Comparison of ENCODE assay signal across 8 cellular contexts in the genomic region with DNA sequence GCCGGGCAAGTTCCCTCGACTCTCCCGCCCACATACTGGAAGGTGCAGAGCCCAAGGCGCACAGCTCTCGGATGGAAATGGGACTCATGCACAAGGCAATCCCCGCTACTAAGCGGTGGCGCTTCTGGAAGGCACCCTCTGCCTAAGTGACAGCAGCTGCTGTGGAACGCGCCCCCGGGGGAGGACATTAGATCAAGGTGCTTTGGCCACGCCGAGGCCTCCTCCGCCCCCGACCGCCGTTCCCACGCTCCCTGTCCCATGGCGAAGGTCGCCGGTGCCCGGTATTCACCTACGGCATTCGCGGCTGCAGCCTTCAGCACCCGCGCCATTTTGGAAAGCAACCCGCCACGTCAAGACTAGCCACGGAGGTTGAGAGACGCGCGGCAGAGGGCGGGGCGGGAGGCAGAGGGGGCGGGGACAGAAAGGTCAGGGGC. TPM values are rescaled to one million over a fixed set of nuclear protein-coding genes. Genes with fewer than 3 reads are reported as not detected.
DNase-seq lines count a peak whose midpoint lies in the region; ATAC-seq and TF ChIP-seq lines count a peak whose summit lies in the region.

Gene MCEE (minus strand): TSS at position 339 of the 434 bp plus-strand sequence. CDS start 10 bp downstream, at position 329.

- H3K4me3 Mint-ChIP-seq in CD4-positive, CD25-positive, alpha-beta regulatory T cell = no peak within 1 kb of the TSS
- no peak within 1 kb of the TSS for H3K4me3 Mint-ChIP-seq in activated CD4-positive, alpha-beta memory T cell treated with anti-CD3 and anti-CD28 coated beads, Interleukin-2, amount 10 ng/mL, durations not matched to agents 7 days and 5 days
- H3K4me3 Mint-ChIP-seq in mesothelial cell of epicardium = no peak within 1 kb of the TSS

- no peaks in the 10 kb centered on the region for H3K9me3 Mint-ChIP-seq in CD4-positive, CD25-positive, alpha-beta regulatory T cell
- H3K9me3 Mint-ChIP-seq in activated CD4-positive, alpha-beta memory T cell treated with anti-CD3 and anti-CD28 coated beads, Interleukin-2, amount 10 ng/mL, durations not matched to agents 7 days and 5 days = no peaks in the 10 kb centered on the region
- H3K9me3 Mint-ChIP-seq in mesothelial cell of epicardium = no peaks in the 10 kb centered on the region

- peak within 1 kb of the TSS; percentile 94 for H3K4me3 ChIP-seq in CD4-positive, CD25-positive, alpha-beta regulatory T cell (ENCODE audit: low read depth, low read length)

- no peaks in the 10 kb centered on the region for H3K9me3 ChIP-seq in CD4-positive, CD25-positive, alpha-beta regulatory T cell (ENCODE audit: control insufficient read depth in 2 of 2, low read length in 2 of 2)

- POLR2A ChIA-PET in activated CD4-positive, alpha-beta memory T cell treated with anti-CD3 and anti-CD28 coated beads, Interleukin-2, amount 10 ng/mL, durations not matched to agents 7 days and 5 days (lab: Charles Lee) = interaction anchor here (0.7 to 3.5 kb wide), 10 partner anchors 9 to 202 kb away, joined by 3 to 75 read pairs (median 4); partner anchors contain the start of genes NAGK and ZNF638

- H3K27ac ChIP-seq in CD4-positive, CD25-positive, alpha-beta regulatory T cell (ENCODE audit: insufficient read depth, low read length, poor library complexity, severe bottlenecking) = peak within 1 kb of the TSS; percentile 88

- DNase-seq in CD4-positive, CD25-positive, alpha-beta regulatory T cell = peak in 2 of 3 donors; percentile 83 to 90
- peak; percentile 78 for DNase-seq in NCI-H774 (lab: John Stamatoyannopoulos, UW)
- DNase-seq in activated CD4-positive, alpha-beta memory T cell treated with anti-CD3 and anti-CD28 coated beads, Interleukin-2, amount 10 ng/mL, durations not matched to agents 7 days and 5 days = peak; percentile 90
- DNase-seq in effector CD8-positive, alpha-beta T cell (lab: John Stamatoyannopoulos, UW) = peak; percentile 80
- DNase-seq in mesothelial cell of epicardium (ENCODE audit: low spot score in 2 of 2, unreplicated experiment in 2 of 2) = peak; percentile 69 to 86
- peak; percentile 78 to 80 for DNase-seq in stimulated activated CD8-positive, alpha-beta memory T cell treated with anti-CD3 and anti-CD28 coated beads, Interleukin-2, amount 100 ng/mL, for 1 hour (ENCODE audit: low read depth in 2 of 2)

- H3K27ac Mint-ChIP-seq in CD4-positive, CD25-positive, alpha-beta regulatory T cell = peak within 1 kb of the TSS in 1 of 3 donors; percentile 99
- no peak within 1 kb of the TSS for H3K27ac Mint-ChIP-seq in activated CD4-positive, alpha-beta memory T cell treated with anti-CD3 and anti-CD28 coated beads, Interleukin-2, amount 10 ng/mL, durations not matched to agents 7 days and 5 days
- no peak within 1 kb of the TSS for H3K27ac Mint-ChIP-seq in mesothelial cell of epicardium

- no peaks in the 10 kb centered on the region for H3K27me3 Mint-ChIP-seq in CD4-positive, CD25-positive, alpha-beta regulatory T cell
- no peaks in the 10 kb centered on the region for H3K27me3 Mint-ChIP-seq in activated CD4-positive, alpha-beta memory T cell treated with anti-CD3 and anti-CD28 coated beads, Interleukin-2, amount 10 ng/mL, durations not matched to agents 7 days and 5 days
- H3K27me3 Mint-ChIP-seq in mesothelial cell of epicardium (ENCODE audit: low read depth) = no peaks in the 10 kb centered on the region

- H3K27me3 ChIP-seq in CD4-positive, CD25-positive, alpha-beta regulatory T cell (ENCODE audit: control insufficient read depth, insufficient read depth, low read length) = no peaks in the 10 kb centered on the region

- TF ChIP-seq CTCF in mesothelial cell of epicardium (IDR thresholded peaks at IDR 0.05; ENCODE audit: unreplicated experiment) = no peak

- H3K4me1 ChIP-seq in CD4-positive, CD25-positive, alpha-beta regulatory T cell (ENCODE audit: control insufficient read depth, insufficient read depth, low read length, poor library complexity, severe bottlenecking) = peaks cover 44% of the 10 kb centered on the region

- H3K4me1 Mint-ChIP-seq in CD4-positive, CD25-positive, alpha-beta regulatory T cell = peaks cover 5 to 29% (median 21%) of the 10 kb centered on the region in 4 donors
- peaks cover 18% of the 10 kb centered on the region for H3K4me1 Mint-ChIP-seq in activated CD4-positive, alpha-beta memory T cell treated with anti-CD3 and anti-CD28 coated beads, Interleukin-2, amount 10 ng/mL, durations not matched to agents 7 days and 5 days
- H3K4me1 Mint-ChIP-seq in mesothelial cell of epicardium = peaks cover 9% of the 10 kb centered on the region

- peak; percentile 89 to 92 for ATAC-seq in CD4-positive, CD25-positive, alpha-beta regulatory T cell (ENCODE audit: low read depth in 2 of 2)
- ATAC-seq in GM19395 (IDR thresholded peaks at IDR 0.05; ENCODE audit: unreplicated experiment) = peak; percentile 87
- ATAC-seq in HG03521 (IDR thresholded peaks at IDR 0.05; ENCODE audit: unreplicated experiment) = peak; percentile 81

- H3K36me3 Mint-ChIP-seq in CD4-positive, CD25-positive, alpha-beta regulatory T cell = peaks cover 6% of the 10 kb centered on the region
- H3K36me3 Mint-ChIP-seq in activated CD4-positive, alpha-beta memory T cell treated with anti-CD3 and anti-CD28 coated beads, Interleukin-2, amount 10 ng/mL, durations not matched to agents 7 days and 5 days (ENCODE audit: low read depth) = peaks cover 13% of the 10 kb centered on the region
- H3K36me3 Mint-ChIP-seq in mesothelial cell of epicardium = no peaks in the 10 kb centered on the region

- CTCF ChIA-PET in activated CD4-positive, alpha-beta memory T cell treated with anti-CD3 and anti-CD28 coated beads, Interleukin-2, amount 10 ng/mL, durations not matched to agents 7 days and 5 days (lab: Charles Lee) = interaction anchor here (1.0 to 2.1 kb wide), 2 partner anchors 16 to 62 kb away, joined by 3 to 9 read pairs; partner anchors contain the start of gene NAGK

- H3K36me3 ChIP-seq in CD4-positive, CD25-positive, alpha-beta regulatory T cell (ENCODE audit: control insufficient read depth, insufficient read depth, low read length) = peaks cover 14% of the 10 kb centered on the region

RNA-seq across cellular contexts. Expression of gene MCEE, which starts in this region (rescaled TPM):
- total RNA-seq in CD4-positive, CD25-positive, alpha-beta regulatory T cell = 12.8 TPM
- polyA plus RNA-seq in CD4-positive, CD25-positive, alpha-beta regulatory T cell = 10 to 100 TPM; 24.6 to 38.2 (median 33.4) TPM
- total RNA-seq in activated CD4-positive, alpha-beta memory T cell treated with anti-CD3 and anti-CD28 coated beads, Interleukin-2, amount 10 ng/mL, durations not matched to agents 7 days and 5 days = 10 to 100 TPM; 18.1 to 19.1 TPM
- 17.0 to 17.8 TPM (median 17.4 TPM) in 3 replicates for total RNA-seq in mesothelial cell of epicardium

Comparison
In these comparisons a context has a peak if more than half of its experiments do, and no peak if none do; other contexts are left out.
1. Peak in every context shown above with its lines: DNase-seq, ATAC-seq, H3K4me3 ChIP-seq and H3K27ac ChIP-seq.